Comparison of ENCODE assay signal across 9 cellular contexts in genomic region chr1:155128469-155128754, GRCh38. TPM values are rescaled to one million over a fixed set of nuclear protein-coding genes. Genes with fewer than 3 reads are reported as not detected.
DNase-seq lines count a peak whose midpoint lies in the region; ATAC-seq, FAIRE-seq and TF ChIP-seq lines count a peak whose summit lies in the region.
"Had no signal": no experiment of that assay in that cellular context is flagged by ENCODE, and none has a peak within 500 bp of the region (broad histone marks: within the 10 kb centered on the region; RNA-seq: fewer than 3 reads in every experiment).

No MANE protein-coding gene starts in this region.

- H3K9me3 ChIP-seq in HEK293 (ENCODE audit: control insufficient read depth, insufficient read depth, low read depth, low read length): no peaks in the 10 kb centered on the region
- no peaks in the 10 kb centered on the region for H3K9me3 ChIP-seq in iPS-18a (ENCODE audit: control insufficient read depth, low read depth, low read length)
- no peaks in the 10 kb centered on the region for H3K9me3 ChIP-seq in small intestine (ENCODE audit: control insufficient read depth, low read depth)

- 5 to 20% (median 13%) methylated on average over 1 of the region's 1 CpG for WGBS in small intestine, 3 donors

- FAIRE-seq in small intestine (lab: Jason Lieb, UNC): no peak
- FAIRE-seq: TTC549 had no signal

- CTCF ChIA-PET in HEK293 (lab: Yijun Ruan, JAX): interaction anchor here (0.5 to 8.1 kb wide), 6 partner anchors 14 to 45 kb away, joined by 3 to 54 read pairs (median 4); no protein-coding TSS in a partner anchor

- H3K4me1 ChIP-seq in HEK293 (ENCODE audit: control insufficient read depth, insufficient read depth, low read length): peaks cover 21% of the 10 kb centered on the region
- peaks cover 49% of the 10 kb centered on the region for H3K4me1 ChIP-seq in iPS-18a (ENCODE audit: control insufficient read depth, low read depth, low read length)
- peaks cover 0 to 6% of the 10 kb centered on the region in 2 donors for H3K4me1 ChIP-seq in small intestine (ENCODE audit: control insufficient read depth in 2 of 2, insufficient read depth in 1 of 2, low read depth in 1 of 2, low read length in 1 of 2)

- DNase-seq in small intestine (no peak), hepatic stellate cell (ENCODE audit: low spot score) (no peak), inferior parietal cortex (ENCODE audit: extremely low spot score) (no peak), foreskin fibroblast (no peak)

- peaks cover 15% of the 10 kb centered on the region for H3K27me3 Mint-ChIP-seq in activated T-helper 17 cell treated with anti-CD3 and anti-CD28 coated beads, Interleukin-2, amount 50 U/mL, for 72 hours

- H3K4me3 ChIP-seq in HEK293 (ENCODE audit: low read depth, low read length) (peak overlapping the region; percentile 62), iPS-18a (ENCODE audit: low read length) (peak overlapping the region; percentile 54), small intestine (ENCODE audit: low read depth in 1 of 2, low read length in 2 of 2) (peak overlapping the region; percentile 60 to 93), foreskin fibroblast (ENCODE audit: low read depth in 1 of 2, low read length in 2 of 2) (peak overlapping the region in 1 of 2 donors; percentile 36)

- ATAC-seq in activated T-helper 17 cell treated with anti-CD3 and anti-CD28 coated beads, Interleukin-2, amount 50 U/mL, for 72 hours (replicated peaks): no peak
- no peak for ATAC-seq in HG03039 (IDR thresholded peaks at IDR 0.05; ENCODE audit: unreplicated experiment)

- TF ChIP-seq CTCF in HEK293 (tag by site-specific recombination; IDR thresholded peaks at IDR 0.05) (no peak), foreskin fibroblast (IDR thresholded peaks at IDR 0.05; ENCODE audit: low read depth, low read length) (no peak)

- H3K27me3 ChIP-seq in iPS-18a (ENCODE audit: control insufficient read depth, insufficient read depth, low read length) (peaks cover 73% of the 10 kb centered on the region), small intestine (ENCODE audit: control insufficient read depth in 2 of 2, insufficient read depth in 2 of 2, low read length in 2 of 2) (no peaks in the 10 kb centered on the region)

- peak overlapping the region; percentile 79 for H3K4me3 Mint-ChIP-seq in activated T-helper 17 cell treated with anti-CD3 and anti-CD28 coated beads, Interleukin-2, amount 50 U/mL, for 72 hours

- POLR2A ChIA-PET in HEK293 (lab: Yijun Ruan, JAX): interaction anchor here (0.6 to 3.5 kb wide), 6 partner anchors 12 to 128 kb away, joined by 3 to 17 read pairs (median 6); partner anchors contain the start of genes DPM3 and KRTCAP2

- H3K36me3 Mint-ChIP-seq in activated T-helper 17 cell treated with anti-CD3 and anti-CD28 coated beads, Interleukin-2, amount 50 U/mL, for 72 hours (ENCODE audit: low read depth): no peaks in the 10 kb centered on the region

- no peak overlapping the region; the same call in 1 of the 2 replicates for H3K27ac ChIP-seq in HEK293 (ENCODE audit: extremely low read depth, low read depth, low read length)
- H3K27ac ChIP-seq in iPS-18a (ENCODE audit: low read length): no peak overlapping the region
- H3K27ac ChIP-seq in small intestine (ENCODE audit: low read depth in 1 of 2, low read length in 1 of 2): peak overlapping the region; percentile 79 to 100

- H3K9me3 Mint-ChIP-seq in activated T-helper 17 cell treated with anti-CD3 and anti-CD28 coated beads, Interleukin-2, amount 50 U/mL, for 72 hours: no peaks in the 10 kb centered on the region

- H3K36me3 ChIP-seq in HEK293 (ENCODE audit: control insufficient read depth in 2 of 2, insufficient read depth in 1 of 2, low read length in 2 of 2): peaks cover 3 to 24% of the 10 kb centered on the region in 2 experiments; a peak in 2 of 3 replicates
- peaks cover 5% of the 10 kb centered on the region for H3K36me3 ChIP-seq in iPS-18a (ENCODE audit: control insufficient read depth, low read depth, low read length)
- peaks cover 0 to 3% of the 10 kb centered on the region in 2 donors for H3K36me3 ChIP-seq in small intestine (ENCODE audit: control insufficient read depth in 2 of 2, insufficient read depth in 2 of 2, low read length in 2 of 2)

- H3K27ac Mint-ChIP-seq in activated T-helper 17 cell treated with anti-CD3 and anti-CD28 coated beads, Interleukin-2, amount 50 U/mL, for 72 hours: peak overlapping the region; percentile 62

- H3K9ac ChIP-seq in iPS-18a (ENCODE audit: low read length): no peak overlapping the region

- H3K4me1 Mint-ChIP-seq in activated T-helper 17 cell treated with anti-CD3 and anti-CD28 coated beads, Interleukin-2, amount 50 U/mL, for 72 hours: peaks cover 18% of the 10 kb centered on the region

TF ChIP-seq in HEK293, 187 proteins besides CTCF, POLR2A, EP300 and RAD21:
- TF ChIP-seq ZBTB21 (tag by site-specific recombination; IDR thresholded peaks at IDR 0.05): no peak
- no peak for TF ChIP-seq ZNF398 (tag by site-specific recombination; IDR thresholded peaks at IDR 0.05)
- no peak for TF ChIP-seq OSR2 (tag by site-specific recombination; IDR thresholded peaks at IDR 0.05)
- peak; percentile 16; the same call in 1 of the 2 replicates for TF ChIP-seq ZNF335 (tag by site-specific recombination; conservative IDR thresholded peaks at IDR 0.05)
- 0 out of 2 replicates have a peak, but pooled peaks have one; percentile 7 for TF ChIP-seq ZNF513 (tag by site-specific recombination; IDR thresholded peaks at IDR 0.05)
- TF ChIP-seq ZNF366 (tag by site-specific recombination; conservative IDR thresholded peaks at IDR 0.05): no peak; the same call in 1 of the 2 replicates
- TF ChIP-seq PATZ1 (tag by site-specific recombination; IDR thresholded peaks at IDR 0.05): 0 out of 2 replicates have a peak, but pooled peaks have one; percentile 3
- 0 out of 2 replicates have a peak, but pooled peaks have one; percentile 34 for TF ChIP-seq PRDM1 (tag by site-specific recombination; IDR thresholded peaks at IDR 0.05)

RNA-seq across cellular contexts. Expression of gene EFNA1, which starts 0.7 kb away (rescaled TPM):
- under 1 TPM in 1 of 2 donors, not detected in 1; 0.48 TPM for total RNA-seq in activated T-helper 17 cell treated with anti-CD3 and anti-CD28 coated beads, Interleukin-2, amount 50 U/mL, for 72 hours
- 100 to 1,000 TPM in 2 of 3 donors, 10 to 100 TPM in 1; 50.6 to 166 (median 154) TPM for polyA plus RNA-seq in small intestine

RNA-seq across cellular contexts. Expression of gene SLC50A1, which starts 7.2 kb away (rescaled TPM):
- 10 to 100 TPM; 42.8 to 47.3 TPM for total RNA-seq in activated T-helper 17 cell treated with anti-CD3 and anti-CD28 coated beads, Interleukin-2, amount 50 U/mL, for 72 hours
- 10 to 100 TPM; 44.6 to 99.5 (median 55.9) TPM for polyA plus RNA-seq in small intestine

RNA-seq across cellular contexts. Expression of gene DPM3, which starts 11.9 kb away (rescaled TPM):
- total RNA-seq in activated T-helper 17 cell treated with anti-CD3 and anti-CD28 coated beads, Interleukin-2, amount 50 U/mL, for 72 hours: 10 to 100 TPM; 29.4 to 40.6 TPM
- polyA plus RNA-seq in small intestine: 100 to 1,000 TPM; 215 to 306 (median 261) TPM

RNA-seq across cellular contexts. Expression of gene KRTCAP2, which starts 44.7 kb away (rescaled TPM):
- total RNA-seq in activated T-helper 17 cell treated with anti-CD3 and anti-CD28 coated beads, Interleukin-2, amount 50 U/mL, for 72 hours: 100 to 1,000 TPM; 108 to 166 TPM
- polyA plus RNA-seq in small intestine: 100 to 1,000 TPM; 164 to 286 (median 239) TPM

RNA-seq across cellular contexts. Expression of gene TRIM46, which starts 45.2 kb away (rescaled TPM):
- 10 to 100 TPM; 10.6 to 16.6 TPM for total RNA-seq in activated T-helper 17 cell treated with anti-CD3 and anti-CD28 coated beads, Interleukin-2, amount 50 U/mL, for 72 hours
- under 1 TPM in 2 of 3 donors, not detected in 1; 0.27 to 0.57 TPM for polyA plus RNA-seq in small intestine

Comparison
In these comparisons a context has a peak if more than half of its experiments do, and no peak if none do; other contexts are left out.
1. H3K27ac ChIP-seq: peak in small intestine (2 of 2); none in HEK293 (single experiment) and iPS-18a (single experiment).